In the genomic region with DNA sequence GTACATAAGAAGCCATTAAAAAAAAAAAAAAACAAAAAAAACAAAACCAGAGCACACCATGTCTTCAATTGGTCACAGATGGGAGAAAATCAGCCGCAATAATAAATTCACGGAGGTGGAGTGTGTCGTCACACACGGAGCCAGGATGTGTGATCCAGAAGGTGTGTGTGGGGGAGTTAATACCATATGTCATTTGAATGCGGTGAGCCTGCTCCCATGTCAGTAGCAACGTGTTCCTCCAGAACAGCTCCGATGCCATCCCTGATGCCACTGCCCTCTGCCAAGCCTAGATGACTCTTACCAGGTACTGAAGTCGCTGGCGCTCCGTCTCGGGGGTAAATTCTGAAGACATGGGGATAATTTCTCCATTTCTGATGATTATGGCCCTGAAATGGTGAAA, we compare ENCODE assay signal across 26 cellular contexts.
"Had no signal": no experiment of that assay in that cellular context is flagged by ENCODE, and none has a peak within 500 bp of the region (broad histone marks: within the 10 kb centered on the region; RNA-seq: fewer than 3 reads in every experiment).

No MANE protein-coding gene starts in this region.

- H3K4me3 ChIP-seq: smooth muscle cell, transverse colon had no signal

- ATAC-seq: activated CD4-positive, alpha-beta T cell treated with anti-CD3 and anti-CD28 coated beads for 36 hours; activated T-cell treated with anti-CD3 and anti-CD28 coated beads, Interleukin-2, amount 50 U/mL, for 72 hours; naive thymus-derived CD4-positive, alpha-beta T cell; sciatic nerve; stimulated activated memory B cell treated with anti-CD40 and anti-IgM and Interleukin-4, amounts not matched to agents 10 μg/mL and 1 μg/mL and 100 μg/mL, for 72 hours had no signal

- H3K36me3 Mint-ChIP-seq: activated naive CD8-positive, alpha-beta T cell treated with anti-CD3 and anti-CD28 coated beads, Interleukin-2, amount 10 ng/mL, durations not matched to agents 7 days and 5 days; memory B cell; naive thymus-derived CD4-positive, alpha-beta T cell; stimulated activated memory B cell treated with anti-CD40 and anti-IgM and Interleukin-4, amounts not matched to agents 10 μg/mL and 1 μg/mL and 100 μg/mL, for 72 hours had no signal

- FAIRE-seq: islet of Langerhans, urothelium cell line had no signal

- H3K36me3 ChIP-seq: transverse colon had no signal

- H3K27me3 ChIP-seq: foreskin keratinocyte, transverse colon had no signal

- H3K27ac ChIP-seq: foreskin keratinocyte, transverse colon had no signal

- DNase-seq: activated B cell treated with CpG ODN at 0.5 μM for 24 hours; activated CD4-positive, alpha-beta T cell treated with anti-CD3 and anti-CD28 coated beads for 36 hours; activated CD4-positive, alpha-beta T cell treated with anti-CD3 and anti-CD28 coated beads, Interleukin-2, amount 50 U/mL, for 4 hours; activated CD8-positive, alpha-beta memory T cell treated with anti-CD3 and anti-CD28 coated beads, Interleukin-2, amount 50 U/mL, for 48 hours; activated effector memory CD4-positive, alpha-beta T cell treated with Interleukin-2 at 50 U/mL for 16 hours; activated naive CD4-positive, alpha-beta T cell treated with anti-CD3 and anti-CD28 coated beads for 36 hours; activated naive CD8-positive, alpha-beta T cell treated with anti-CD3 and anti-CD28 coated beads, Interleukin-2, amount 10 ng/mL, durations not matched to agents 7 days and 5 days; activated T-cell treated with anti-CD3 and anti-CD28 coated beads, Interleukin-2, amount 50 U/mL, for 72 hours; amniotic stem cell; dermis blood vessel endothelial cell; effector CD8-positive, alpha-beta T cell; hypothalamus; naive thymus-derived CD4-positive, alpha-beta T cell; occipital lobe; stimulated activated CD4-positive, alpha-beta T cell treated with anti-CD3 and anti-CD28 coated beads, Interleukin-15, amount 100 ng/mL, for 24 hours; T-helper 1 cell; T-helper 9 cell; transverse colon had no signal

- H3K27me3 Mint-ChIP-seq: activated B cell treated with CpG ODN at 0.5 μM for 24 hours; activated CD4-positive, alpha-beta T cell treated with anti-CD3 and anti-CD28 coated beads for 36 hours; stimulated activated memory B cell treated with anti-CD40 and anti-IgM and Interleukin-4, amounts not matched to agents 10 μg/mL and 1 μg/mL and 100 μg/mL, for 72 hours had no signal

- H3K4me3 Mint-ChIP-seq: activated B cell treated with CpG ODN at 0.5 μM for 24 hours; activated CD4-positive, alpha-beta T cell treated with anti-CD3 and anti-CD28 coated beads for 36 hours; activated naive CD4-positive, alpha-beta T cell treated with anti-CD3 and anti-CD28 coated beads for 36 hours; activated naive CD8-positive, alpha-beta T cell treated with anti-CD3 and anti-CD28 coated beads, Interleukin-2, amount 10 ng/mL, durations not matched to agents 7 days and 5 days; activated T-cell treated with anti-CD3 and anti-CD28 coated beads, Interleukin-2, amount 50 U/mL, for 72 hours; memory B cell; naive thymus-derived CD4-positive, alpha-beta T cell; neural crest cell; stimulated activated memory B cell treated with anti-CD40 and anti-IgM and Interleukin-4, amounts not matched to agents 10 μg/mL and 1 μg/mL and 100 μg/mL, for 72 hours had no signal

- H3K9me3 Mint-ChIP-seq: activated B cell treated with CpG ODN at 0.5 μM for 24 hours; activated naive CD4-positive, alpha-beta T cell treated with anti-CD3 and anti-CD28 coated beads for 36 hours; activated naive CD8-positive, alpha-beta T cell treated with anti-CD3 and anti-CD28 coated beads, Interleukin-2, amount 10 ng/mL, durations not matched to agents 7 days and 5 days; activated T-cell treated with anti-CD3 and anti-CD28 coated beads, Interleukin-2, amount 50 U/mL, for 72 hours; memory B cell; naive thymus-derived CD4-positive, alpha-beta T cell; neural crest cell; stimulated activated memory B cell treated with anti-CD40 and anti-IgM and Interleukin-4, amounts not matched to agents 10 μg/mL and 1 μg/mL and 100 μg/mL, for 72 hours had no signal

- H3K4me1 Mint-ChIP-seq: activated B cell treated with CpG ODN at 0.5 μM for 24 hours; memory B cell; stimulated activated memory B cell treated with anti-CD40 and anti-IgM and Interleukin-4, amounts not matched to agents 10 μg/mL and 1 μg/mL and 100 μg/mL, for 72 hours had no signal

- H3K9me3 ChIP-seq: transverse colon had no signal

- H3K27ac Mint-ChIP-seq: activated B cell treated with CpG ODN at 0.5 μM for 24 hours; activated CD4-positive, alpha-beta T cell treated with anti-CD3 and anti-CD28 coated beads for 36 hours; activated naive CD4-positive, alpha-beta T cell treated with anti-CD3 and anti-CD28 coated beads for 36 hours; activated naive CD8-positive, alpha-beta T cell treated with anti-CD3 and anti-CD28 coated beads, Interleukin-2, amount 10 ng/mL, durations not matched to agents 7 days and 5 days; activated T-cell treated with anti-CD3 and anti-CD28 coated beads, Interleukin-2, amount 50 U/mL, for 72 hours; memory B cell; naive thymus-derived CD4-positive, alpha-beta T cell; stimulated activated memory B cell treated with anti-CD40 and anti-IgM and Interleukin-4, amounts not matched to agents 10 μg/mL and 1 μg/mL and 100 μg/mL, for 72 hours had no signal
